Comparison of ENCODE assay signal across 1 cellular context in the genomic region with DNA sequence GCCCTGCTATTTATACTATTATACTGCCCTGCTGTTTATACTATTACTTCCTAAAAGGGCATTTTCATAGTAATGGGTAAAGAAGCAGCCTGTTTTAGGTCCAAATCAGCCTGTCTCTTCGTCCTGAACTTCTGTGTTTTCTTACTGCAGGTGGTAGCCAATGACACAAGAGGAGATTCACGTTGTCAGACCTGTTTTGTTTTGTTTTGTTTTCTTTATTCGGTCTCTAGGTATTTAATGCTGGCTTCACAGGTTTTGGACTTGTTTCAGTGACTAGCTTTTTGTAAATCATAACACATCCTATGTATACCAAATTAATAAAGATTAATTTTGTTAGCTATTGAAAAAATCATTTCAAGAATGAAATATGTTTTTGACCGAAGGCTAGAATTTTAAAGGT.
TF ChIP-seq lines count a peak whose summit lies in the region.

No MANE protein-coding gene starts in this region.

TF ChIP-seq in GM23338, 12 proteins besides CTCF, POLR2A, EP300 and RAD21 (continued from another document):
- TF ChIP-seq ZNF462 (CRISPR knock-in tag; IDR thresholded peaks at IDR 0.05), result no peak
